22 cellular contexts compared by ENCODE assay signal in genomic region chr2:9519250-9519649, GRCh38. TPM values are rescaled to one million over a fixed set of nuclear protein-coding genes. Genes with fewer than 3 reads are reported as not detected.
A peak's percentile ranks its signal among the peaks of the same experiment; 100 is the strongest.
DNase-seq lines count a peak whose midpoint lies in the region; ATAC-seq and TF ChIP-seq lines count a peak whose summit lies in the region.
"Had no signal": no experiment of that assay in that cellular context is flagged by ENCODE, and none has a peak within 500 bp of the region (broad histone marks: within the 10 kb centered on the region; RNA-seq: fewer than 3 reads in every experiment).

No MANE protein-coding gene starts in this region.

- no peaks in the 10 kb centered on the region for H3K9me3 ChIP-seq in psoas muscle

- ATAC-seq in effector memory CD8-positive, alpha-beta T cell (replicated peaks) = no peak
- peak; percentile 42 to 77 (median 64) for ATAC-seq in psoas muscle
- no peak for ATAC-seq in GM18502 (IDR thresholded peaks at IDR 0.05; ENCODE audit: poor library complexity, unreplicated experiment)
- ATAC-seq: activated CD8-positive, alpha-beta T cell treated with anti-CD3 and anti-CD28 coated beads, Interleukin-2, amount 10 ng/mL, durations not matched to agents 7 days and 5 days; activated T-cell treated with anti-CD3 and anti-CD28 coated beads, Interleukin-2, amount 50 U/mL, for 4 hours; Panc1; right cardiac atrium had no signal

- CTCF ChIA-PET in activated CD4-positive, alpha-beta memory T cell treated with anti-CD3 and anti-CD28 coated beads for 36 hours (lab: Charles Lee) = no interaction called here
- CTCF ChIA-PET in activated CD4-positive, alpha-beta memory T cell treated with anti-CD3 and anti-CD28 coated beads, Interleukin-2, amount 10 ng/mL, durations not matched to agents 7 days and 5 days (lab: Charles Lee) = no interaction called here

- H3K4me1 ChIP-seq in psoas muscle = no peaks in the 10 kb centered on the region
- H3K4me1 ChIP-seq: BLaER1 had no signal

- H3K4me3 Mint-ChIP-seq in activated CD4-positive, alpha-beta memory T cell treated with anti-CD3 and anti-CD28 coated beads for 36 hours = no peak overlapping the region
- no peak overlapping the region for H3K4me3 Mint-ChIP-seq in activated CD4-positive, alpha-beta memory T cell treated with anti-CD3 and anti-CD28 coated beads, Interleukin-2, amount 10 ng/mL, durations not matched to agents 7 days and 5 days
- no peak overlapping the region for H3K4me3 Mint-ChIP-seq in effector memory CD8-positive, alpha-beta T cell
- no peak overlapping the region for H3K4me3 Mint-ChIP-seq in nephron progenitor cell
- H3K4me3 Mint-ChIP-seq: activated CD8-positive, alpha-beta T cell treated with anti-CD3 and anti-CD28 coated beads, Interleukin-2, amount 10 ng/mL, durations not matched to agents 7 days and 5 days; activated naive CD8-positive, alpha-beta T cell treated with anti-CD3 and anti-CD28 coated beads, Interleukin-2, amount 10 ng/mL, durations not matched to agents 7 days and 5 days; activated T-cell treated with anti-CD3 and anti-CD28 coated beads, Interleukin-2, amount 50 U/mL, for 4 hours; immature natural killer cell had no signal

- TF ChIP-seq CTCF in psoas muscle (IDR thresholded peaks at IDR 0.05) = no peak
- no peak for TF ChIP-seq CTCF in nephron progenitor cell (IDR thresholded peaks at IDR 0.05)

- no peaks in the 10 kb centered on the region for H3K27me3 Mint-ChIP-seq in activated CD4-positive, alpha-beta memory T cell treated with anti-CD3 and anti-CD28 coated beads for 36 hours
- H3K27me3 Mint-ChIP-seq in activated CD4-positive, alpha-beta memory T cell treated with anti-CD3 and anti-CD28 coated beads, Interleukin-2, amount 10 ng/mL, durations not matched to agents 7 days and 5 days = no peaks in the 10 kb centered on the region
- no peaks in the 10 kb centered on the region for H3K27me3 Mint-ChIP-seq in effector memory CD8-positive, alpha-beta T cell
- H3K27me3 Mint-ChIP-seq in nephron progenitor cell (ENCODE audit: low read depth, poor library complexity) = no peaks in the 10 kb centered on the region
- H3K27me3 Mint-ChIP-seq: activated naive CD8-positive, alpha-beta T cell treated with anti-CD3 and anti-CD28 coated beads, Interleukin-2, amount 10 ng/mL, durations not matched to agents 7 days and 5 days had no signal

- intact Hi-C loops in activated CD4-positive, alpha-beta memory T cell treated with anti-CD3 and anti-CD28 coated beads for 36 hours (cut with micrococcal nuclease) = no loop called here
- intact Hi-C loops in psoas muscle (cut with DNase I) = no loop called here

- H3K27ac ChIP-seq in psoas muscle = peak overlapping the region; percentile 27
- H3K27ac ChIP-seq: BLaER1 had no signal

- no peak for DNase-seq in activated CD4-positive, alpha-beta memory T cell treated with anti-CD3 and anti-CD28 coated beads for 36 hours
- DNase-seq in activated CD4-positive, alpha-beta memory T cell treated with anti-CD3 and anti-CD28 coated beads, Interleukin-2, amount 10 ng/mL, durations not matched to agents 7 days and 5 days = no peak
- DNase-seq in NCI-H82 (lab: John Stamatoyannopoulos, UW) = peak; percentile 63
- DNase-seq in effector memory CD8-positive, alpha-beta T cell = no peak
- no peak for DNase-seq in psoas muscle
- DNase-seq in midbrain (lab: John Stamatoyannopoulos, UW) = no peak
- no peak for DNase-seq in nephron progenitor cell
- DNase-seq: activated CD8-positive, alpha-beta T cell treated with anti-CD3 and anti-CD28 coated beads, Interleukin-2, amount 10 ng/mL, durations not matched to agents 7 days and 5 days; activated naive CD8-positive, alpha-beta T cell treated with anti-CD3 and anti-CD28 coated beads, Interleukin-2, amount 10 ng/mL, durations not matched to agents 7 days and 5 days; activated T-cell treated with anti-CD3 and anti-CD28 coated beads, Interleukin-2, amount 50 U/mL, for 4 hours; cortex of kidney; immature natural killer cell; MV-4-11; NCI-H187; NCI-H345; occipital lobe; right cardiac atrium; stimulated activated CD8-positive, alpha-beta memory T cell treated with anti-CD3 and anti-CD28 coated beads, Interleukin-4, amount 100 ng/mL, for 48 hours; T-helper 2 cell had no signal

- peaks cover 3% of the 10 kb centered on the region for H3K4me1 Mint-ChIP-seq in activated CD4-positive, alpha-beta memory T cell treated with anti-CD3 and anti-CD28 coated beads for 36 hours (ENCODE audit: low read depth)
- peaks cover 2% of the 10 kb centered on the region for H3K4me1 Mint-ChIP-seq in activated CD4-positive, alpha-beta memory T cell treated with anti-CD3 and anti-CD28 coated beads, Interleukin-2, amount 10 ng/mL, durations not matched to agents 7 days and 5 days
- H3K4me1 Mint-ChIP-seq in effector memory CD8-positive, alpha-beta T cell (ENCODE audit: low read depth in 2 of 2) = no peaks in the 10 kb centered on the region
- H3K4me1 Mint-ChIP-seq in nephron progenitor cell = no peaks in the 10 kb centered on the region
- H3K4me1 Mint-ChIP-seq: activated naive CD8-positive, alpha-beta T cell treated with anti-CD3 and anti-CD28 coated beads, Interleukin-2, amount 10 ng/mL, durations not matched to agents 7 days and 5 days; immature natural killer cell had no signal

- no peaks in the 10 kb centered on the region for H3K9me3 Mint-ChIP-seq in activated CD4-positive, alpha-beta memory T cell treated with anti-CD3 and anti-CD28 coated beads for 36 hours
- no peaks in the 10 kb centered on the region for H3K9me3 Mint-ChIP-seq in activated CD4-positive, alpha-beta memory T cell treated with anti-CD3 and anti-CD28 coated beads, Interleukin-2, amount 10 ng/mL, durations not matched to agents 7 days and 5 days
- H3K9me3 Mint-ChIP-seq in effector memory CD8-positive, alpha-beta T cell = no peaks in the 10 kb centered on the region
- no peaks in the 10 kb centered on the region for H3K9me3 Mint-ChIP-seq in nephron progenitor cell
- H3K9me3 Mint-ChIP-seq: activated naive CD8-positive, alpha-beta T cell treated with anti-CD3 and anti-CD28 coated beads, Interleukin-2, amount 10 ng/mL, durations not matched to agents 7 days and 5 days; immature natural killer cell had no signal

- H3K27me3 ChIP-seq in psoas muscle (ENCODE audit: insufficient read depth in 3 of 3, low read length in 2 of 3) = no peaks in the 10 kb centered on the region
- H3K27me3 ChIP-seq: BLaER1 had no signal

- POLR2A ChIA-PET in activated CD4-positive, alpha-beta memory T cell treated with anti-CD3 and anti-CD28 coated beads for 36 hours (lab: Charles Lee) = no interaction called here
- POLR2A ChIA-PET in activated CD4-positive, alpha-beta memory T cell treated with anti-CD3 and anti-CD28 coated beads, Interleukin-2, amount 10 ng/mL, durations not matched to agents 7 days and 5 days (lab: Charles Lee) = interaction anchor here (1.1 kb wide), 1 partner anchor 36 kb away, joined by 3 read pairs; the partner anchor contains the start of gene ADAM17

- H3K4me3 ChIP-seq in psoas muscle = no peak overlapping the region
- H3K4me3 ChIP-seq: BLaER1 had no signal

- H3K36me3 Mint-ChIP-seq in activated CD4-positive, alpha-beta memory T cell treated with anti-CD3 and anti-CD28 coated beads for 36 hours = peaks cover 37% of the 10 kb centered on the region
- peaks cover 50% of the 10 kb centered on the region for H3K36me3 Mint-ChIP-seq in activated CD4-positive, alpha-beta memory T cell treated with anti-CD3 and anti-CD28 coated beads, Interleukin-2, amount 10 ng/mL, durations not matched to agents 7 days and 5 days (ENCODE audit: low read depth)
- H3K36me3 Mint-ChIP-seq in effector memory CD8-positive, alpha-beta T cell (ENCODE audit: insufficient read depth) = peaks cover 67% of the 10 kb centered on the region
- H3K36me3 Mint-ChIP-seq in nephron progenitor cell (ENCODE audit: low read depth) = peaks cover 73% of the 10 kb centered on the region

- peaks cover 0 to 94% of the 10 kb centered on the region in 2 donors for H3K36me3 ChIP-seq in psoas muscle (ENCODE audit: insufficient read depth in 1 of 2, low read depth in 1 of 2)

- H3K27ac Mint-ChIP-seq in activated CD4-positive, alpha-beta memory T cell treated with anti-CD3 and anti-CD28 coated beads for 36 hours = peak overlapping the region; percentile 56
- H3K27ac Mint-ChIP-seq in activated CD4-positive, alpha-beta memory T cell treated with anti-CD3 and anti-CD28 coated beads, Interleukin-2, amount 10 ng/mL, durations not matched to agents 7 days and 5 days = no peak overlapping the region
- H3K27ac Mint-ChIP-seq in effector memory CD8-positive, alpha-beta T cell = peak overlapping the region; percentile 4 to 51
- no peak overlapping the region for H3K27ac Mint-ChIP-seq in nephron progenitor cell
- H3K27ac Mint-ChIP-seq: activated CD8-positive, alpha-beta T cell treated with anti-CD3 and anti-CD28 coated beads, Interleukin-2, amount 10 ng/mL, durations not matched to agents 7 days and 5 days; activated naive CD8-positive, alpha-beta T cell treated with anti-CD3 and anti-CD28 coated beads, Interleukin-2, amount 10 ng/mL, durations not matched to agents 7 days and 5 days; immature natural killer cell had no signal

- WGBS in psoas muscle, 3 donors = 79 to 88% (median 88%) methylated on average over 2 of the region's 2 CpGs

RNA-seq across cellular contexts. Expression of gene ADAM17, which starts 36.4 kb away (rescaled TPM):
- total RNA-seq in activated CD4-positive, alpha-beta memory T cell treated with anti-CD3 and anti-CD28 coated beads for 36 hours = 10 to 100 TPM; 24.0 to 24.7 TPM
- 10 to 100 TPM; 28.9 to 31.0 TPM for total RNA-seq in activated CD4-positive, alpha-beta memory T cell treated with anti-CD3 and anti-CD28 coated beads, Interleukin-2, amount 10 ng/mL, durations not matched to agents 7 days and 5 days
- 10 to 100 TPM; 12.9 to 36.3 (median 16.1) TPM for total RNA-seq in psoas muscle
- 10 to 100 TPM in 2 of 3 donors, 1 to 10 TPM in 1; 7.4 to 18.2 (median 15.4) TPM for polyA plus RNA-seq in psoas muscle

RNA-seq across cellular contexts. Expression of gene IAH1, which starts 44.9 kb away (rescaled TPM):
- total RNA-seq in activated CD4-positive, alpha-beta memory T cell treated with anti-CD3 and anti-CD28 coated beads for 36 hours = 10 to 100 TPM; 83.3 to 87.1 TPM
- total RNA-seq in activated CD4-positive, alpha-beta memory T cell treated with anti-CD3 and anti-CD28 coated beads, Interleukin-2, amount 10 ng/mL, durations not matched to agents 7 days and 5 days = 10 to 100 TPM; 69.2 to 79.0 TPM
- 10 to 100 TPM; 46.4 to 60.2 (median 50.9) TPM for total RNA-seq in psoas muscle
- polyA plus RNA-seq in psoas muscle = 10 to 100 TPM; 30.1 to 63.0 (median 31.6) TPM

Comparison
In these comparisons a context has a peak if more than half of its experiments do, and no peak if none do; other contexts are left out.
1. H3K27ac Mint-ChIP-seq: peak in activated CD4-positive, alpha-beta memory T cell treated with anti-CD3 and anti-CD28 coated beads for 36 hours (single experiment) and effector memory CD8-positive, alpha-beta T cell (2 of 2); none in activated CD4-positive, alpha-beta memory T cell treated with anti-CD3 and anti-CD28 coated beads, Interleukin-2, amount 10 ng/mL, durations not matched to agents 7 days and 5 days (single experiment) and nephron progenitor cell (single experiment).
2. ATAC-seq: peak in psoas muscle (4 of 4); none in effector memory CD8-positive, alpha-beta T cell (single experiment) and GM18502 (single experiment).